ENCODE assay signal across 9 cellular contexts in genomic region chr6:10838794-10839333, GRCh38. TPM values are rescaled to one million over a fixed set of nuclear protein-coding genes. Genes with fewer than 3 reads are reported as not detected.
DNase-seq lines count a peak whose midpoint lies in the region; ATAC-seq and TF ChIP-seq lines count a peak whose summit lies in the region.
"Had no signal": no experiment of that assay in that cellular context is flagged by ENCODE, and none has a peak within 500 bp of the region (broad histone marks: within the 10 kb centered on the region; RNA-seq: fewer than 3 reads in every experiment).

No MANE protein-coding gene starts in this region.

- peaks cover 6% of the 10 kb centered on the region for H3K36me3 Mint-ChIP-seq in progenitor cell of endocrine pancreas (ENCODE audit: insufficient read depth)

- peaks cover 24% of the 10 kb centered on the region for H3K27me3 Mint-ChIP-seq in progenitor cell of endocrine pancreas

- peaks cover 6% of the 10 kb centered on the region for H3K9me3 Mint-ChIP-seq in progenitor cell of endocrine pancreas (ENCODE audit: low read depth)

- H3K27ac ChIP-seq in SK-N-MC (no peak overlapping the region), esophagus (ENCODE audit: low read depth in 2 of 2, low read length in 1 of 2) (no peak overlapping the region)

- peak; percentile 27 for DNase-seq in stimulated activated naive CD4-positive, alpha-beta T cell treated with Interleukin-2 at 50 U/mL for 16 hours (lab: John Stamatoyannopoulos, UW)
- no peak for DNase-seq in stimulated activated naive CD4-positive, alpha-beta T cell (lab: John Stamatoyannopoulos, UW)
- DNase-seq in SK-N-MC (ENCODE audit: low read depth, low spot score): no peak
- no peak for DNase-seq in progenitor cell of endocrine pancreas (ENCODE audit: low spot score, unreplicated experiment)
- DNase-seq in activated effector memory CD4-positive, alpha-beta T cell treated with Interleukin-2 at 50 U/mL for 16 hours: no peak
- DNase-seq in T-helper 9 cell: no peak

- H3K9ac ChIP-seq in SK-N-MC (ENCODE audit: insufficient read length): peak overlapping the region; percentile 4

- H3K27me3 ChIP-seq in esophagus (ENCODE audit: control insufficient read depth in 1 of 2, insufficient read depth in 2 of 2, low read length in 2 of 2): no peaks in the 10 kb centered on the region

- H3K9me3 ChIP-seq in SK-N-MC (ENCODE audit: low read depth, low read length) (no peaks in the 10 kb centered on the region), esophagus (ENCODE audit: control insufficient read depth in 2 of 2, insufficient read depth in 1 of 2, low read depth in 1 of 2, low read length in 1 of 2) (no peaks in the 10 kb centered on the region)

- H3K4me3 ChIP-seq in SK-N-MC (peak overlapping the region; percentile 87), esophagus (ENCODE audit: low read depth in 1 of 2, low read length in 2 of 2) (peak overlapping the region; percentile 55 to 57)

- TF ChIP-seq CTCF in progenitor cell of endocrine pancreas (IDR thresholded peaks at IDR 0.05; ENCODE audit: unreplicated experiment): no peak

- H3K27ac Mint-ChIP-seq in progenitor cell of endocrine pancreas: peak overlapping the region; percentile 14

- H3K4me3 Mint-ChIP-seq in progenitor cell of endocrine pancreas (ENCODE audit: low read depth): peak overlapping the region; percentile 85

- WGBS in esophagus, 2 donors: 53 to 57% methylated on average over 8 of the region's 8 CpGs

- H3K36me3 ChIP-seq in SK-N-MC (ENCODE audit: insufficient read depth, low read length) (no peaks in the 10 kb centered on the region), esophagus (ENCODE audit: control insufficient read depth in 2 of 2, insufficient read depth in 2 of 2, low read length in 1 of 2) (no peaks in the 10 kb centered on the region)

- peak; percentile 71 for ATAC-seq in HG02981 (IDR thresholded peaks at IDR 0.05; ENCODE audit: unreplicated experiment)

- H3K4me1 Mint-ChIP-seq in progenitor cell of endocrine pancreas (ENCODE audit: low read depth): peaks cover 12% of the 10 kb centered on the region

- no peaks in the 10 kb centered on the region for H3K4me1 ChIP-seq in esophagus (ENCODE audit: control insufficient read depth in 2 of 2, insufficient read depth in 2 of 2, low read length in 1 of 2)

RNA-seq across cellular contexts. Expression of gene MAK, which starts 0.5 kb away (rescaled TPM):
- under 1 TPM; 0.02 to 0.04 TPM for polyA plus RNA-seq in esophagus
- 1.3 TPM in 2 replicates for total RNA-seq in progenitor cell of endocrine pancreas

RNA-seq across cellular contexts. Expression of gene GCM2, which starts 43.0 kb away (rescaled TPM):
- not detected for polyA plus RNA-seq in esophagus
- not detected in 2 replicates for total RNA-seq in progenitor cell of endocrine pancreas
- total RNA-seq: left cardiac atrium had no signal

RNA-seq across cellular contexts. Expression of gene SYCP2L, which starts 48.0 kb away (rescaled TPM):
- under 1 TPM; 0.13 to 0.63 TPM for polyA plus RNA-seq in esophagus
- total RNA-seq in progenitor cell of endocrine pancreas: 11.8 and 16.8 TPM in 2 replicates
